Comparison of ENCODE assay signal across 10 cellular contexts in genomic region chrX:109911046-109911445, GRCh38.
DNase-seq lines count a peak whose midpoint lies in the region; FAIRE-seq and TF ChIP-seq lines count a peak whose summit lies in the region.
"Had no signal": no experiment of that assay in that cellular context is flagged by ENCODE, and none has a peak within 500 bp of the region (broad histone marks: within the 10 kb centered on the region; RNA-seq: fewer than 3 reads in every experiment).

No MANE protein-coding gene starts in this region.

- WGBS in H9 (ENCODE audit: extremely low coverage, insufficient read length, low lambda C conversion rate), result no CpG with 5 or more reads among the region's 1 CpG
- no CpG with 5 or more reads among the region's 1 CpG for WGBS in mesendoderm (ENCODE audit: extremely low coverage, insufficient coverage, low lambda C conversion rate)

- no peak overlapping the region for H2AK5ac ChIP-seq in H9 (ENCODE audit: insufficient read length, low read length)
- no peak overlapping the region for H2AK5ac ChIP-seq in mesendoderm (ENCODE audit: low read length)

- H3K14ac ChIP-seq in H9 (ENCODE audit: insufficient read depth, low read length), result no peak overlapping the region

- no peaks in the 10 kb centered on the region for H3K9me3 Mint-ChIP-seq in H9
- H3K9me3 Mint-ChIP-seq in astrocyte (ENCODE audit: unreplicated experiment), result no peaks in the 10 kb centered on the region
- H3K9me3 Mint-ChIP-seq: activated naive CD4-positive, alpha-beta T cell treated with anti-CD3 and anti-CD28 coated beads, Interleukin-2, amount 10 ng/mL, durations not matched to agents 7 days and 5 days had no signal

- H3K56ac ChIP-seq in H9 (ENCODE audit: insufficient read length, low read depth, low read length) (no peak overlapping the region), mesendoderm (ENCODE audit: low read length) (no peak overlapping the region)

- H4K20me1 ChIP-seq in H9 (ENCODE audit: control insufficient read depth, insufficient read depth, insufficient read length) (no peaks in the 10 kb centered on the region), astrocyte (ENCODE audit: insufficient read depth, low read length) (no peaks in the 10 kb centered on the region)

- H3K23ac ChIP-seq in H9 (ENCODE audit: insufficient read length, low read depth, low read length) (no peak overlapping the region), mesendoderm (ENCODE audit: low read length) (no peak overlapping the region)

- H2BK120ac ChIP-seq in H9 (ENCODE audit: low read depth, low read length, poor library complexity, severe bottlenecking), result no peak overlapping the region
- H2BK120ac ChIP-seq in mesendoderm (ENCODE audit: low read depth, low read length), result no peak overlapping the region

- TF ChIP-seq CTCF in H9 (conservative IDR thresholded peaks at IDR 0.05) (peak; percentile 73), astrocyte (IDR thresholded peaks at IDR 0.05; ENCODE audit: insufficient read depth, low read depth, low read length) (peak; percentile 21)

- H3K4me3 Mint-ChIP-seq in H9 (no peak overlapping the region), astrocyte (ENCODE audit: unreplicated experiment) (no peak overlapping the region)
- H3K4me3 Mint-ChIP-seq: activated naive CD4-positive, alpha-beta T cell treated with anti-CD3 and anti-CD28 coated beads, Interleukin-2, amount 10 ng/mL, durations not matched to agents 7 days and 5 days had no signal

- H3K18ac ChIP-seq in H9 (ENCODE audit: insufficient read length, low read depth, low read length) (no peak overlapping the region), mesendoderm (ENCODE audit: low read length) (no peak overlapping the region)

- no peaks in the 10 kb centered on the region for H3K27me3 ChIP-seq in H9 (ENCODE audit: insufficient read depth, low read length)
- no peaks in the 10 kb centered on the region for H3K27me3 ChIP-seq in astrocyte (ENCODE audit: insufficient read depth, low read length)
- no peaks in the 10 kb centered on the region for H3K27me3 ChIP-seq in mesendoderm (ENCODE audit: insufficient read depth, low read length, poor library complexity)

- H3K4me1 ChIP-seq in H9 (ENCODE audit: insufficient read depth, low read length) (no peaks in the 10 kb centered on the region), astrocyte (ENCODE audit: insufficient read depth, low read length) (no peaks in the 10 kb centered on the region), mesendoderm (ENCODE audit: control insufficient read depth, low read depth, low read length) (no peaks in the 10 kb centered on the region)

- no peaks in the 10 kb centered on the region for H3K23me2 ChIP-seq in H9 (ENCODE audit: insufficient read length, low read depth, low read length, poor library complexity, severe bottlenecking)

- no peaks in the 10 kb centered on the region for H3K79me1 ChIP-seq in H9 (ENCODE audit: insufficient read depth, low read depth, low read length, poor library complexity, severe bottlenecking)
- no peaks in the 10 kb centered on the region for H3K79me1 ChIP-seq in mesendoderm (ENCODE audit: low read length)

- H3K27ac ChIP-seq in H9 (ENCODE audit: insufficient read length, low read depth, low read length) (no peak overlapping the region), astrocyte (ENCODE audit: low read depth, low read length) (no peak overlapping the region), mesendoderm (ENCODE audit: low read depth, low read length) (no peak overlapping the region)

- no peak overlapping the region for H4K5ac ChIP-seq in H9 (ENCODE audit: insufficient read length, low read depth, low read length)
- no peak overlapping the region for H4K5ac ChIP-seq in mesendoderm (ENCODE audit: low read length)

- no peaks in the 10 kb centered on the region; the same call in 1 of the 2 replicates for H3K27me3 Mint-ChIP-seq in H9 (ENCODE audit: low read depth)
- H3K27me3 Mint-ChIP-seq in astrocyte (ENCODE audit: low read depth, unreplicated experiment), result peaks cover 2% of the 10 kb centered on the region
- H3K27me3 Mint-ChIP-seq: activated naive CD4-positive, alpha-beta T cell treated with anti-CD3 and anti-CD28 coated beads, Interleukin-2, amount 10 ng/mL, durations not matched to agents 7 days and 5 days had no signal

- H3T11ph ChIP-seq in H9 (ENCODE audit: low read length), result no peak overlapping the region

- H4K8ac ChIP-seq in H9 (replicated peaks; ENCODE audit: insufficient read length, low read depth, low read length) (no peak overlapping the region), mesendoderm (ENCODE audit: low read depth, low read length) (no peak overlapping the region)

- H3K9me3 ChIP-seq in H9 (ENCODE audit: control insufficient read depth, low read depth, low read length) (no peaks in the 10 kb centered on the region), astrocyte (ENCODE audit: insufficient read depth, low read depth, low read length) (no peaks in the 10 kb centered on the region)

- H3K4ac ChIP-seq in H9 (ENCODE audit: low read depth, low read length) (no peak overlapping the region), mesendoderm (ENCODE audit: low read depth, low read length) (no peak overlapping the region)

- no peak overlapping the region for H2BK5ac ChIP-seq in H9 (ENCODE audit: insufficient read length, low read length)
- H2BK5ac ChIP-seq in mesendoderm (ENCODE audit: low read length), result no peak overlapping the region

- no peak overlapping the region for H3K4me2 ChIP-seq in H9 (ENCODE audit: insufficient read depth, insufficient read length, low read length)
- no peak overlapping the region for H3K4me2 ChIP-seq in astrocyte (ENCODE audit: low read length)
- no peak overlapping the region for H3K4me2 ChIP-seq in mesendoderm (ENCODE audit: low read length)

- no peaks in the 10 kb centered on the region for H3K4me1 Mint-ChIP-seq in H9
- H3K4me1 Mint-ChIP-seq in astrocyte (ENCODE audit: low read depth, unreplicated experiment), result no peaks in the 10 kb centered on the region
- H3K4me1 Mint-ChIP-seq: activated naive CD4-positive, alpha-beta T cell treated with anti-CD3 and anti-CD28 coated beads, Interleukin-2, amount 10 ng/mL, durations not matched to agents 7 days and 5 days had no signal

- H2AFZ ChIP-seq in H9 (ENCODE audit: low read length), result no peak overlapping the region
- no peak overlapping the region for H2AFZ ChIP-seq in astrocyte (ENCODE audit: low read depth, low read length)

- no peak overlapping the region for H2BK12ac ChIP-seq in H9 (ENCODE audit: insufficient read length, low read depth, low read length)

- H2BK20ac ChIP-seq in H9 (ENCODE audit: low read depth, low read length, poor library complexity, severe bottlenecking), result no peak overlapping the region

- DNase-seq in AG08396 (ENCODE audit: low spot score), result peak; percentile 16
- DNase-seq in H9, result no peak
- DNase-seq in astrocyte (ENCODE audit: low read depth), result no peak
- DNase-seq in left kidney (ENCODE audit: low read depth, low spot score), result peak; percentile 3
- DNase-seq in SW 1271 (lab: John Stamatoyannopoulos, UW), result no peak
- no peak for DNase-seq in C1 segment of cervical spinal cord (lab: John Stamatoyannopoulos, UW)
- DNase-seq in mesendoderm, result no peak
- DNase-seq in stimulated activated naive CD4-positive, alpha-beta T cell (lab: John Stamatoyannopoulos, UW), result no peak
- DNase-seq: activated naive CD4-positive, alpha-beta T cell treated with anti-CD3 and anti-CD28 coated beads, Interleukin-2, amount 10 ng/mL, durations not matched to agents 7 days and 5 days; stimulated activated CD4-positive, alpha-beta T cell treated with anti-CD3 and anti-CD28 coated beads, Interleukin-15, amount 100 ng/mL, for 24 hours had no signal

- FAIRE-seq in astrocyte (lab: Jason Lieb, UNC), result peak; percentile 76

- no peak overlapping the region for H4K91ac ChIP-seq in H9 (ENCODE audit: insufficient read length, low read depth, low read length)

- H3K79me2 ChIP-seq in H9 (ENCODE audit: insufficient read depth, low read length) (no peaks in the 10 kb centered on the region), astrocyte (ENCODE audit: insufficient read depth, low read length) (no peaks in the 10 kb centered on the region), mesendoderm (ENCODE audit: control insufficient read depth, insufficient read depth, low read length) (no peaks in the 10 kb centered on the region)

- H3K27ac Mint-ChIP-seq in H9 (peak overlapping the region in 1 of 3 experiments; percentile 21; a peak in 1 of 7 replicates), astrocyte (ENCODE audit: unreplicated experiment) (no peak overlapping the region)
- H3K27ac Mint-ChIP-seq: activated naive CD4-positive, alpha-beta T cell treated with anti-CD3 and anti-CD28 coated beads, Interleukin-2, amount 10 ng/mL, durations not matched to agents 7 days and 5 days had no signal

- H2BK15ac ChIP-seq in H9 (ENCODE audit: low read depth, low read length), result no peak overlapping the region
- no peak overlapping the region for H2BK15ac ChIP-seq in mesendoderm (replicated peaks; ENCODE audit: low read depth)

- H3K36me3 ChIP-seq in astrocyte (ENCODE audit: insufficient read depth, low read length) (no peaks in the 10 kb centered on the region), mesendoderm (ENCODE audit: control insufficient read depth, insufficient read depth, low read length) (no peaks in the 10 kb centered on the region)

- no peak overlapping the region for H3K4me3 ChIP-seq in astrocyte (ENCODE audit: insufficient read depth, low read depth, low read length)
- no peak overlapping the region for H3K4me3 ChIP-seq in mesendoderm (ENCODE audit: low read length)

- H3K9ac ChIP-seq in H9 (ENCODE audit: extremely low read depth, insufficient read length, low read length) (no peak overlapping the region), astrocyte (ENCODE audit: low read length) (no peak overlapping the region), mesendoderm (ENCODE audit: low read length) (no peak overlapping the region)

- H3K36me3 Mint-ChIP-seq in H9 (ENCODE audit: insufficient read depth in 1 of 3, low read depth in 3 of 3) (no peaks in the 10 kb centered on the region; a peak in 1 of 7 replicates), astrocyte (ENCODE audit: low read depth, unreplicated experiment) (no peaks in the 10 kb centered on the region)
- H3K36me3 Mint-ChIP-seq: activated naive CD4-positive, alpha-beta T cell treated with anti-CD3 and anti-CD28 coated beads, Interleukin-2, amount 10 ng/mL, durations not matched to agents 7 days and 5 days had no signal

Comparison
In these comparisons a context has a peak if more than half of its experiments do, and no peak if none do; other contexts are left out.
1. DNase-seq: peak in AG08396 (single experiment) and left kidney (single experiment); none in H9 (single experiment), astrocyte (single experiment), SW 1271 (0 of 2), C1 segment of cervical spinal cord (0 of 14), mesendoderm (single experiment) and stimulated activated naive CD4-positive, alpha-beta T cell (0 of 6).